ENCODE assay signal across 14 cellular contexts in the genomic region with DNA sequence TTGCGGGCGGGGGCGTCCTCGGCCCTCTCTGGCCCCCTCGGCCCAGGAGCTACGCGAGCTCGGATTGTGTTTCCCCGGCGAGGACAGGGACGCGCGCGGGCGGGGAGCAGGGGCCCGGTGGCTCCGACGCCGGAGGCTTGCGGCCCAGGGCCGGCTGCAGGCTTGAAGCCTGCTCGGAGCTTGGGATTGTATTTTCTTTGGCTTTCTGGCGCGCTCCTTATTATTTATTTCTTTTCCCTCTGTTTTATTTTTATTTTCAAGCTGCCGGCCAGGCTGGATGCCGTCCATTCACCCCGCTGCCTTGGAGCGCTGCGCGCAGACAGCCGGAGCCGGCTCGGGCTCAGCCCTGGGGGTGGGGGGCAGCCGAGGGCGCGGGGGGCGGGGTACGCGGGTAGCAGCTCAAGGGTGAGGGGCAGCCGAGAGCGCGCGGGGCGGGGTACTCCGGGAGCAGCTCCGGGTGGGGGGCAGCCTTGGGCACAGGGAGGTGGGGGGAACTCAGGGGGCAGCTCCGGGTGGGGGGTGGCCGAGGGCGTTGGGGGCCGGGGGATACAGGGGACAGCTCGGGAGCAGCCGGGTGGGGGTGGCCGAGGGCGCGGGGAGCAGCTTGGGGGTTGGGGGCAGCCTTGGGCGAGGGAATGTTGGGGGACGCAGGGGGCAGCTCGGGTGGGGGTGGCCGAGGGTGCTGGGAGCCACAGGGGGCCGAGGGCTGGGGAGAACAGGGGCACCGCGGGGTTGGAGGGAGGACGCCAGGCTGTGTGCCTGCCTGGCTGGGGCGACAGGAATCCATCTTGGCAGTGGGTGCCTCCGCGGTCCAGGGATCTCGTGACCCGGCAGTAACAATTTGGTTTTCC. TPM values are rescaled to one million over a fixed set of nuclear protein-coding genes. Genes with fewer than 3 reads are reported as not detected.
DNase-seq lines count a peak whose midpoint lies in the region; ATAC-seq, FAIRE-seq and TF ChIP-seq lines count a peak whose summit lies in the region.
"Had no signal": no experiment of that assay in that cellular context is flagged by ENCODE, and none has a peak within 500 bp of the region (broad histone marks: within the 10 kb centered on the region; RNA-seq: fewer than 3 reads in every experiment).

No MANE protein-coding gene starts in this region.

- FAIRE-seq in H1 (lab: Jason Lieb, UNC), result no peak

- ATAC-seq in HG03460 (IDR thresholded peaks at IDR 0.05; ENCODE audit: unreplicated experiment), result no peak

- no peaks in the 10 kb centered on the region for H3K79me1 ChIP-seq in H1 (ENCODE audit: low read depth, low read length)

- H3K4ac ChIP-seq in H1 (replicated peaks; ENCODE audit: insufficient read length, low read depth, low read length), result no peak overlapping the region

- H3K56ac ChIP-seq in H1 (replicated peaks; ENCODE audit: insufficient read length, low read depth, low read length), result no peak overlapping the region

- H4K5ac ChIP-seq in H1 (ENCODE audit: insufficient read length, low read depth, low read length), result peak overlapping the region; percentile 31

- H2BK120ac ChIP-seq in H1 (replicated peaks; ENCODE audit: low read depth, low read length), result no peak overlapping the region

- CTCF ChIA-PET in H1 (lab: Charles Lee; ENCODE audit: partially characterized antibody), result interaction anchor here (1.0 to 4.6 kb wide), 8 partner anchors 9 to 667 kb away, joined by 3 to 36 read pairs (median 6); no protein-coding TSS in a partner anchor

- TF ChIP-seq POLR2A in H1 (IDR thresholded peaks at IDR 0.05; ENCODE audit: control extremely low read depth in 1 of 2, low read depth in 2 of 2, low read length in 2 of 2), result no peak

- H3K23me2 ChIP-seq in H1 (ENCODE audit: low read depth, low read length), result peaks cover 6% of the 10 kb centered on the region; the same call in 1 of the 2 replicates

- peaks cover 5% of the 10 kb centered on the region for H3K27me3 ChIP-seq in H7 (ENCODE audit: control insufficient read depth, insufficient read depth, low read length)
- peaks cover 0 to 9% (median 7%) of the 10 kb centered on the region in 4 experiments; a peak in 4 of 7 replicates for H3K27me3 ChIP-seq in H1 (replicated peaks in 1 of 4; ENCODE audit: control insufficient read depth in 3 of 4, extremely low read depth in 1 of 4, insufficient read depth in 3 of 4, low read length in 3 of 4)
- H3K27me3 ChIP-seq: BLaER1 had no signal

- no peak overlapping the region for H2BK5ac ChIP-seq in H1 (ENCODE audit: low read depth, low read length)

- H3K4me1 ChIP-seq in H1 (replicated peaks in 1 of 4; ENCODE audit: control insufficient read depth in 3 of 4, insufficient read depth in 4 of 4, low read length in 3 of 4), result peaks cover 0 to 9% (median 6%) of the 10 kb centered on the region in 4 experiments; a peak in 4 of 7 replicates

- H3K18ac ChIP-seq in H1 (ENCODE audit: extremely low read depth, low read length), result no peak overlapping the region

- H3K14ac ChIP-seq in H1 (ENCODE audit: insufficient read length), result no peak overlapping the region

- H4K20me1 ChIP-seq in H1 (replicated peaks in 1 of 2; ENCODE audit: control insufficient read depth in 1 of 2, insufficient read depth in 2 of 2, low read length in 2 of 2), result no peaks in the 10 kb centered on the region

- peak overlapping the region; percentile 53; the same call in 1 of the 2 replicates for H4K8ac ChIP-seq in H1 (ENCODE audit: extremely low read depth, insufficient read depth, low read length)

- no peak for TF ChIP-seq RAD21 in H1 (IDR thresholded peaks at IDR 0.05 in 1 of 2, conservative IDR thresholded peaks at IDR 0.05 in 1 of 2; ENCODE audit: low read depth in 2 of 2, low read length in 2 of 2)

- no peak for TF ChIP-seq EP300 in H1 (IDR thresholded peaks at IDR 0.05; ENCODE audit: borderline replicate concordance in 1 of 2, low read depth in 2 of 2, low read length in 2 of 2)

- H3K36me3 ChIP-seq in H7 (replicated peaks; ENCODE audit: control insufficient read depth, insufficient read depth, low read length) (no peaks in the 10 kb centered on the region), H1 (ENCODE audit: control insufficient read depth in 2 of 4, insufficient read depth in 4 of 4, low read length in 3 of 4) (no peaks in the 10 kb centered on the region)

- DNase-seq in H7 (peak; percentile 89), H1 (ENCODE audit: low read depth in 1 of 2, low spot score in 2 of 2) (peak in 1 of 2 experiments; percentile 53), islet precursor cell (peak; percentile 52), skeletal muscle cell (ENCODE audit: low read depth) (no peak), NCI-H748 treated with DMSO at 0.1 percent for 48 hours (lab: John Stamatoyannopoulos, UW) (no peak), posterior vena cava (ENCODE audit: low spot score) (no peak)
- DNase-seq in activated CD4-positive, alpha-beta T cell treated with anti-CD3 and anti-CD28 coated beads for 48 hours, result no peak
- DNase-seq: activated CD4-positive, alpha-beta memory T cell treated with anti-CD3 and anti-CD28 coated beads for 36 hours; activated effector memory CD4-positive, alpha-beta T cell treated with Interleukin-2 at 50 U/mL for 16 hours; kidney glomerular epithelial cell; stimulated activated CD8-positive, alpha-beta memory T cell treated with anti-CD3 and anti-CD28 coated beads, Interleukin-4, amount 100 ng/mL, for 48 hours had no signal

- WGBS in H1 (ENCODE audit: extremely low coverage in 1 of 2, insufficient coverage in 1 of 2, insufficient read length in 1 of 2, insufficient replicate concordance in 2 of 2, low coverage in 1 of 2, low lambda C conversion rate in 2 of 2, missing lambda C conversion rate in 1 of 2), 2 experiments, result 19% methylated on average over 32 of the region's 68 CpGs; no CpG with 5 or more reads in 1 of the 2 experiments

- no peak overlapping the region for H2BK20ac ChIP-seq in H1 (ENCODE audit: low read length)

- no peak overlapping the region for H2AK5ac ChIP-seq in H1 (ENCODE audit: low read depth, low read length)

- no peak overlapping the region for H3K9ac ChIP-seq in H1 (replicated peaks in 1 of 4; ENCODE audit: extremely low read depth in 1 of 4, low read depth in 3 of 4, low read length in 3 of 4)
- H3K9ac ChIP-seq: BLaER1 had no signal

- intact Hi-C loops in posterior vena cava (cut with DNase I), result loop anchor here in 1 of 2 donors (10.0 kb wide), 1 partner anchor 530 kb away; no protein-coding TSS in a partner anchor

- H2BK12ac ChIP-seq in H1 (ENCODE audit: low read depth, low read length), result no peak overlapping the region

- no peak overlapping the region for H2AFZ ChIP-seq in H1 (ENCODE audit: low read length)

- no peak overlapping the region for H3K23ac ChIP-seq in H1 (ENCODE audit: insufficient read length)

- H3K79me2 ChIP-seq in H1 (ENCODE audit: control insufficient read depth in 1 of 2, insufficient read depth in 2 of 2, low read length in 2 of 2), result no peaks in the 10 kb centered on the region

- peak overlapping the region; percentile 57 to 75 for H3K4me2 ChIP-seq in H1 (ENCODE audit: insufficient read depth in 1 of 2, low read depth in 2 of 2, low read length in 2 of 2)
- H3K4me2 ChIP-seq: BLaER1 had no signal

- H2BK15ac ChIP-seq in H1 (ENCODE audit: low read length), result 0 out of 2 replicates have a peak overlapping the region, but pooled peaks have one; percentile 29

- H3K9me3 ChIP-seq in H1 (ENCODE audit: insufficient read depth in 2 of 2, low read depth in 1 of 2, low read length in 1 of 2), result no peaks in the 10 kb centered on the region
- H3K9me3 ChIP-seq: BLaER1 had no signal

- no peak overlapping the region for H3K27ac ChIP-seq in H1 (ENCODE audit: low read depth, low read length)
- H3K27ac ChIP-seq: BLaER1 had no signal

- TF ChIP-seq CTCF in H1 (IDR thresholded peaks at IDR 0.05; ENCODE audit: control extremely low read depth in 1 of 3, insufficient read depth in 1 of 3, low read depth in 1 of 3, low read length in 3 of 3), result no peak

- POLR2A ChIA-PET in H1 (lab: Charles Lee; ENCODE audit: partially characterized antibody), result interaction anchor here (1.1 kb wide), 1 partner anchor 12 kb away, joined by 3 read pairs; no protein-coding TSS in a partner anchor

- H4K91ac ChIP-seq in H1 (replicated peaks; ENCODE audit: insufficient read length, low read length), result no peak overlapping the region

- H3K4me3 ChIP-seq in H7 (ENCODE audit: insufficient read depth, low read depth, low read length) (peak overlapping the region; percentile 25; the same call in 1 of the 2 replicates), H1 (ENCODE audit: extremely low read depth in 1 of 4, insufficient read depth in 2 of 4, low read depth in 3 of 4, low read length in 4 of 4) (peak overlapping the region; percentile 18 to 61 (median 36); a peak in 6 of 8 replicates), skeletal muscle cell (ENCODE audit: low read depth, low read length) (peak overlapping the region; percentile 13)
- H3K4me3 ChIP-seq: BLaER1 had no signal

TF ChIP-seq in H1, 55 proteins besides CTCF, POLR2A, EP300 and RAD21:
- TF ChIP-seq HDAC2 (IDR thresholded peaks at IDR 0.05; ENCODE audit: borderline replicate concordance in 1 of 2, low read depth in 2 of 2, low read length in 2 of 2) (no peak), ASH2L (IDR thresholded peaks at IDR 0.05; ENCODE audit: low read length) (peak; percentile 51), CHD1 (IDR thresholded peaks at IDR 0.05; ENCODE audit: low read depth, low read length) (no peak)

RNA-seq across cellular contexts. Expression of a gene that starts 42.7 kb away (rescaled TPM):
- 0.07 TPM in 1 of 2 replicates, not detected in the other for total RNA-seq in H7 (2014; rRNA removed; shearing (Covaris generic))
- total RNA-seq in H1 (2021; fragmentation: NEBNext Ultra II Directional; extraction: Animal tissue kit (Norgen Biotek cat#: 25700)), result 0.15 and 0.17 TPM in 2 replicates
- 0.19 and 0.23 TPM in 2 replicates for polyA plus RNA-seq in H1 (2011; rRNA removed)
- 0.14 TPM for polyA plus RNA-seq in H1 (2011; cell fraction: cytosol; rRNA removed)
- 0.14 TPM for polyA plus RNA-seq in H1 (2011; cell fraction: nucleus; rRNA removed)
- polyA plus RNA-seq in H1 (2012, experiment 1 of 2), result 0.17 to 0.64 TPM (median 0.23 TPM) in 4 replicates
- not detected for polyA plus RNA-seq in H1 (2012, experiment 2 of 2)
- polyA plus RNA-seq in H1 (2013, experiment 1 of 2), result 0.12 TPM
- polyA plus RNA-seq in H1 (2013, experiment 2 of 2), result 0.11 TPM
- polyA minus RNA-seq in H1 (2011; rRNA and poly(A)+ RNA removed), result 0.06 and 0.22 TPM in 2 replicates
- polyA minus RNA-seq in H1 (2011; cell fraction: cytosol; rRNA and poly(A)+ RNA removed), result not detected
- 0.10 TPM for polyA minus RNA-seq in H1 (2011; cell fraction: nucleus; rRNA and poly(A)+ RNA removed)
- not detected for total RNA-seq in posterior vena cava
- total RNA-seq: activated CD4-positive, alpha-beta memory T cell treated with anti-CD3 and anti-CD28 coated beads for 36 hours; Daoy had no signal

Comparison
In these comparisons a context has a peak if more than half of its experiments do, and no peak if none do; other contexts are left out.
1. DNase-seq: peak in H7 (single experiment) and islet precursor cell (single experiment); none in skeletal muscle cell (single experiment), activated CD4-positive, alpha-beta T cell treated with anti-CD3 and anti-CD28 coated beads for 48 hours (single experiment), NCI-H748 treated with DMSO at 0.1 percent for 48 hours (single experiment) and posterior vena cava (single experiment).
2. Peak in every context shown above with its lines, with median percentiles within 50 percentile points of each other: H3K4me3 ChIP-seq.